In the genomic region with DNA sequence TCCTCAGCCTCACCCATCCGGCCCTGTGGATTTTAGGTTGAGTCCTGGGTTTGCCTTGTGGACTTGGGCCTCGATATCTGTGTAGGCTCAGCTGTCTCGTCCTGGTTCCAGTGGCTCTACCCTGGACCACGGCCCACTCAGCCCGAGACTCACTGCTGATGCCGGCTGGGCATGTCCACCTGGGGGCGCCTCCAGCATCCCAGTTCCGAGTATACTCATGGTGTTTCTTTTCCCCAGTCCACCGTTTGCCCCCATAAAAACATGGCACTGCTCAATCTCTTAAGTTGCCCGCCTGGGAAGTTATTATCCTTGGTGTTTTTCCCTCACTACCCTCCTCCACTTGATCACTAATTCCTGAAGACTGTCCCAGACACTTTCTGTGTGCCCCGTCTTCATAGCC, we compare ENCODE assay signal across 11 cellular contexts.
DNase-seq lines count a peak whose midpoint lies in the region; TF ChIP-seq lines count a peak whose summit lies in the region.
"Had no signal": no experiment of that assay in that cellular context is flagged by ENCODE, and none has a peak within 500 bp of the region (broad histone marks: within the 10 kb centered on the region; RNA-seq: fewer than 3 reads in every experiment).

No MANE protein-coding gene starts in this region.

- H3K9me3 ChIP-seq in SJCRH30 (replicated peaks), result no peaks in the 10 kb centered on the region
- no peaks in the 10 kb centered on the region for H3K9me3 ChIP-seq in parathyroid adenoma (ENCODE audit: control insufficient read depth, low read length)
- H3K9me3 ChIP-seq in ascending aorta, result no peaks in the 10 kb centered on the region
- H3K9me3 ChIP-seq in PC-9 (ENCODE audit: insufficient read depth, low read depth), result no peaks in the 10 kb centered on the region

- no peaks in the 10 kb centered on the region for H3K9me2 ChIP-seq in PC-9 (ENCODE audit: insufficient read depth)

- DNase-seq in GM13976 (ENCODE audit: low spot score) (no peak), SJCRH30 (peak; percentile 9 to 22), fibroblast of villous mesenchyme (ENCODE audit: low read depth) (no peak), ascending aorta (ENCODE audit: low spot score in 2 of 2) (no peak), NCI-H446 treated with DMSO at 0.1 percent for 48 hours (lab: John Stamatoyannopoulos, UW) (no peak), PC-9 (no peak)
- no peak for DNase-seq in stimulated activated CD4-positive, alpha-beta T cell treated with anti-CD3 and anti-CD28 coated beads, Interleukin-12 subunit alpha, Interleukin-12 subunit beta, amount 100 ng/mL, for 4 hours
- DNase-seq: activated naive CD4-positive, alpha-beta T cell treated with anti-CD3 and anti-CD28 coated beads, Interleukin-2, amount 50 U/mL, for 16 hours; NCI-H510A; nephron progenitor cell had no signal

- peak; percentile 28 for TF ChIP-seq CTCF in GM13976 (IDR thresholded peaks at IDR 0.05; ENCODE audit: borderline replicate concordance, control extremely low read depth, extremely low read depth, insufficient read depth, missing control alignments)
- peak; percentile 53 for TF ChIP-seq CTCF in fibroblast of villous mesenchyme (IDR thresholded peaks at IDR 0.05; ENCODE audit: insufficient read depth, low read depth, low read length)
- TF ChIP-seq CTCF in parathyroid adenoma (IDR thresholded peaks at IDR 0.05), result peak; percentile 24
- TF ChIP-seq CTCF in ascending aorta (IDR thresholded peaks at IDR 0.05), result peak in 1 of 3 experiments; percentile 20
- no peak; the same call in 1 of the 2 replicates for TF ChIP-seq CTCF in PC-9 (conservative IDR thresholded peaks at IDR 0.05)

- H4K20me1 ChIP-seq in PC-9 (ENCODE audit: insufficient read depth), result no peaks in the 10 kb centered on the region; the same call in 1 of the 2 replicates

- POLR2A ChIA-PET in PC-9 (lab: Charles Lee; ENCODE audit: unreplicated experiment), result no interaction called here

- H2AFZ ChIP-seq in parathyroid adenoma (no peak overlapping the region), PC-9 (no peak overlapping the region)

- H3K27ac ChIP-seq in SJCRH30, result no peak overlapping the region
- no peak overlapping the region for H3K27ac ChIP-seq in parathyroid adenoma
- H3K27ac ChIP-seq in ascending aorta, result no peak overlapping the region
- no peak overlapping the region for H3K27ac ChIP-seq in PC-9

- H3K4me1 ChIP-seq in SJCRH30 (no peaks in the 10 kb centered on the region), parathyroid adenoma (peaks cover 23% of the 10 kb centered on the region), ascending aorta (peaks cover 0 to 12% of the 10 kb centered on the region in 2 donors), PC-9 (replicated peaks; ENCODE audit: insufficient read depth) (no peaks in the 10 kb centered on the region)

- H3K9ac ChIP-seq in parathyroid adenoma, result no peak overlapping the region

- H3K4me3 ChIP-seq in SJCRH30, result no peak overlapping the region
- H3K4me3 ChIP-seq in fibroblast of villous mesenchyme (ENCODE audit: low read depth, low read length), result no peak overlapping the region
- H3K4me3 ChIP-seq in parathyroid adenoma (ENCODE audit: low read depth, low read length), result no peak overlapping the region
- H3K4me3 ChIP-seq in ascending aorta, result no peak overlapping the region
- no peak overlapping the region for H3K4me3 ChIP-seq in PC-9

- H3K79me2 ChIP-seq in parathyroid adenoma (peaks cover 75% of the 10 kb centered on the region), PC-9 (ENCODE audit: low read depth) (peaks cover 41% of the 10 kb centered on the region)

- H3K27me3 ChIP-seq in SJCRH30 (no peaks in the 10 kb centered on the region), parathyroid adenoma (ENCODE audit: control insufficient read depth, insufficient read depth, low read length) (no peaks in the 10 kb centered on the region), ascending aorta (no peaks in the 10 kb centered on the region), PC-9 (ENCODE audit: insufficient read depth, low read depth) (no peaks in the 10 kb centered on the region)

- CTCF ChIA-PET in PC-9 (lab: Charles Lee), result no interaction called here

- H3F3A ChIP-seq in PC-9 (ENCODE audit: insufficient read depth, low read depth), result no peaks in the 10 kb centered on the region

- intact Hi-C loops in ascending aorta (cut with DNase I), result no loop called here
- intact Hi-C loops in PC-9 (cut with micrococcal nuclease; ENCODE audit: unreplicated experiment), result no loop called here

- no peaks in the 10 kb centered on the region for H3K36me3 ChIP-seq in SJCRH30
- H3K36me3 ChIP-seq in parathyroid adenoma (ENCODE audit: control insufficient read depth, insufficient read depth, low read length), result no peaks in the 10 kb centered on the region
- H3K36me3 ChIP-seq in ascending aorta, result no peaks in the 10 kb centered on the region
- no peaks in the 10 kb centered on the region for H3K36me3 ChIP-seq in PC-9 (ENCODE audit: low read depth)

- in situ Hi-C loops in GM13976 (cut with MboI; ENCODE audit: low sequenced_read_pairs, unreplicated experiment), result no loop called here

- no TSS peak for BruUV-seq in PC-9 (replicated peaks; lab: Mats Ljungman, UMichigan)

- H3K4me2 ChIP-seq in parathyroid adenoma (ENCODE audit: low read length) (no peak overlapping the region), PC-9 (no peak overlapping the region)

Comparison
In these comparisons a context has a peak if more than half of its experiments do, and no peak if none do; other contexts are left out.
1. DNase-seq: peak in SJCRH30 (2 of 2); none in GM13976 (single experiment), fibroblast of villous mesenchyme (single experiment), ascending aorta (0 of 2), NCI-H446 treated with DMSO at 0.1 percent for 48 hours (single experiment), PC-9 (0 of 2) and stimulated activated CD4-positive, alpha-beta T cell treated with anti-CD3 and anti-CD28 coated beads, Interleukin-12 subunit alpha, Interleukin-12 subunit beta, amount 100 ng/mL, for 4 hours (single experiment).